ENCODE assay signal across 1 cellular context in genomic region chr12:94099191-94099983, GRCh38.
TF ChIP-seq lines count a peak whose summit lies in the region.

No MANE protein-coding gene starts in this region.

TF ChIP-seq in K562, 482 proteins besides CTCF, POLR2A, EP300 and RAD21 (continues in another document):
- no peak for TF ChIP-seq ZNF644 (tag; IDR thresholded peaks at IDR 0.05; ENCODE audit: low read depth)
- no peak for TF ChIP-seq SMAD4 (CRISPR knock-in tag; conservative IDR thresholded peaks at IDR 0.05)
- TF ChIP-seq, protein P1, sequence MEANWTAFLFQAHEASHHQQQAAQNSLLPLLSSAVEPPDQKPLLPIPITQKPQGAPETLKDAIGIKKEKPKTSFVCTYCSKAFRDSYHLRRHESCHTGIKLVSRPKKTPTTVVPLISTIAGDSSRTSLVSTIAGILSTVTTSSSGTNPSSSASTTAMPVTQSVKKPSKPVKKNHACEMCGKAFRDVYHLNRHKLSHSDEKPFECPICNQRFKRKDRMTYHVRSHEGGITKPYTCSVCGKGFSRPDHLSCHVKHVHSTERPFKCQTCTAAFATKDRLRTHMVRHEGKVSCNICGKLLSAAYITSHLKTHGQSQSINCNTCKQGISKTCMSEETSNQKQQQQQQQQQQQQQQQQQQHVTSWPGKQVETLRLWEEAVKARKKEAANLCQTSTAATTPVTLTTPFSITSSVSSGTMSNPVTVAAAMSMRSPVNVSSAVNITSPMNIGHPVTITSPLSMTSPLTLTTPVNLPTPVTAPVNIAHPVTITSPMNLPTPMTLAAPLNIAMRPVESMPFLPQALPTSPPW (CRISPR knock-in tag; IDR thresholded peaks at IDR 0.05), result peak; percentile 46; the same call in 1 of the 2 replicates
- 0 out of 4 replicates have a peak, but pooled peaks of 1 of the 2 experiments have one; percentile 50 for TF ChIP-seq TEAD1 (CRISPR knock-in tag; IDR thresholded peaks at IDR 0.05)
- 0 out of 2 replicates have a peak, but pooled peaks have one; percentile 10 for TF ChIP-seq MBD2 (IDR thresholded peaks at IDR 0.05; ENCODE audit: borderline replicate concordance, low read depth)
- no peak for TF ChIP-seq NR2C2 (CRISPR knock-in tag; IDR thresholded peaks at IDR 0.05)
- TF ChIP-seq NR2C2 (tag; IDR thresholded peaks at IDR 0.05), result no peak; the same call in 1 of the 2 replicates
- TF ChIP-seq RCOR1 (IDR thresholded peaks at IDR 0.05; ENCODE audit: borderline replicate concordance in 1 of 2, low read depth in 2 of 2, low read length in 2 of 2), result peak in 1 of 2 experiments; percentile 61; a peak in 1 of 4 replicates
- peak; percentile 13; the same call in 1 of the 2 replicates for TF ChIP-seq NFIC (IDR thresholded peaks at IDR 0.05)
- no peak for TF ChIP-seq ZFPM2 (CRISPR knock-in tag; IDR thresholded peaks at IDR 0.05)
- TF ChIP-seq CHCHD3 (CRISPR knock-in tag; IDR thresholded peaks at IDR 0.05), result no peak
- TF ChIP-seq KLF6 (CRISPR knock-in tag; IDR thresholded peaks at IDR 0.05; ENCODE audit: borderline replicate concordance), result no peak
- no peak for TF ChIP-seq SETDB1 (IDR thresholded peaks at IDR 0.05; ENCODE audit: low read length)
- no peak for TF ChIP-seq SUPT5H (IDR thresholded peaks at IDR 0.05)
- TF ChIP-seq PPARD (CRISPR knock-in tag; IDR thresholded peaks at IDR 0.05), result no peak
- no peak for TF ChIP-seq ERF (CRISPR knock-in tag; IDR thresholded peaks at IDR 0.05)
- TF ChIP-seq, protein P2, sequence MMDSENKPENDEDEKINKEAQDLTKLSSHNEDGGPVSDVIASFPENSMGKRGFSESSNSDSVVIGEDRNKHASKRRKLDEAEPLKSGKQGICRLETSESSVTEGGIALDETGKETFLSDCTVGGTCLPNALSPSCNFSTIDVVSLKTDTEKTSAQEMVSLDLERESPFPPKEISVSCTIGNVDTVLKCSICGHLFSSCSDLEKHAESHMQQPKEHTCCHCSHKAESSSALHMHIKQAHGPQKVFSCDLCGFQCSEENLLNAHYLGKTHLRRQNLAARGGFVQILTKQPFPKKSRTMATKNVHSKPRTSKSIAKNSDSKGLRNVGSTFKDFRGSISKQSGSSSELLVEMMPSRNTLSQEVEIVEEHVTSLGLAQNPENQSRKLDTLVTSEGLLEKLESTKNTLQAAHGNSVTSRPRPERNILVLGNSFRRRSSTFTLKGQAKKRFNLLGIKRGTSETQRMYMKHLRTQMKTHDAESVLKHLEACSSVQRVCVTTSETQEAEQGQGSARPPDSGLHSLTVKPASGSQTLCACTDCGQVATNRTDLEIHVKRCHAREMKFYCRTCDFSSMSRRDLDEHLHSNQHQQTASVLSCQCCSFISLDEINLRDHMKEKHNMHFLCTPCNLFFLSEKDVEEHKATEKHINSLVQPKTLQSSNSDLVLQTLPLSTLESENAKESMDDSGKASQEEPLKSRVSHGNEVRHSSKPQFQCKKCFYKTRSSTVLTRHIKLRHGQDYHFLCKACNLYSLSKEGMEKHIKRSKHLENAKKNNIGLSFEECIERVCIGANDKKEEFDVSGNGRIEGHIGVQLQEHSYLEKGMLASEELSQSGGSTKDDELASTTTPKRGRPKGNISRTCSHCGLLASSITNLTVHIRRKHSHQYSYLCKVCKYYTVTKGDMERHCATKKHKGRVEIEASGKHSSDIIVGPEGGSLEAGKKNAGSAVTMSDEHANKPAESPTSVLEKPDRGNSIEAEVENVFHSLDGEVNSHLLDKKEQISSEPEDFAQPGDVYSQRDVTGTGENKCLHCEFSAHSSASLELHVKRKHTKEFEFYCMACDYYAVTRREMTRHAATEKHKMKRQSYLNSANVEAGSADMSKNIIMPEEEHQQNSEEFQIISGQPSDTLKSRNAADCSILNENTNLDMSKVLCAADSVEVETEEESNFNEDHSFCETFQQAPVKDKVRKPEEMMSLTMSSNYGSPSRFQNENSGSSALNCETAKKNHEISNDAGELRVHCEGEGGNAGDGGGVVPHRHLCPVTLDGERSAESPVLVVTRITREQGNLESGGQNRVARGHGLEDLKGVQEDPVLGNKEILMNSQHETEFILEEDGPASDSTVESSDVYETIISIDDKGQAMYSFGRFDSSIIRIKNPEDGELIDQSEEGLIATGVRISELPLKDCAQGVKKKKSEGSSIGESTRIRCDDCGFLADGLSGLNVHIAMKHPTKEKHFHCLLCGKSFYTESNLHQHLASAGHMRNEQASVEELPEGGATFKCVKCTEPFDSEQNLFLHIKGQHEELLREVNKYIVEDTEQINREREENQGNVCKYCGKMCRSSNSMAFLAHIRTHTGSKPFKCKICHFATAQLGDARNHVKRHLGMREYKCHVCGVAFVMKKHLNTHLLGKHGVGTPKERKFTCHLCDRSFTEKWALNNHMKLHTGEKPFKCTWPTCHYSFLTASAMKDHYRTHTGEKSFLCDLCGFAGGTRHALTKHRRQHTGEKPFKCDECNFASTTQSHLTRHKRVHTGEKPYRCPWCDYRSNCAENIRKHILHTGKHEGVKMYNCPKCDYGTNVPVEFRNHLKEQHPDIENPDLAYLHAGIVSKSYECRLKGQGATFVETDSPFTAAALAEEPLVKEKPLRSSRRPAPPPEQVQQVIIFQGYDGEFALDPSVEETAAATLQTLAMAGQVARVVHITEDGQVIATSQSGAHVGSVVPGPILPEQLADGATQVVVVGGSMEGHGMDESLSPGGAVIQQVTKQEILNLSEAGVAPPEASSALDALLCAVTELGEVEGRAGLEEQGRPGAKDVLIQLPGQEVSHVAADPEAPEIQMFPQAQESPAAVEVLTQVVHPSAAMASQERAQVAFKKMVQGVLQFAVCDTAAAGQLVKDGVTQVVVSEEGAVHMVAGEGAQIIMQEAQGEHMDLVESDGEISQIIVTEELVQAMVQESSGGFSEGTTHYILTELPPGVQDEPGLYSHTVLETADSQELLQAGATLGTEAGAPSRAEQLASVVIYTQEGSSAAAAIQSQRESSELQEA (IDR thresholded peaks at IDR 0.05; ENCODE audit: low read depth), result no peak
- TF ChIP-seq CHD1 (IDR thresholded peaks at IDR 0.05; ENCODE audit: low read length), result no peak
- TF ChIP-seq CBX3 (IDR thresholded peaks at IDR 0.05; ENCODE audit: borderline replicate concordance in 1 of 2, low read length in 2 of 2), result no peak
- TF ChIP-seq XRCC3 (IDR thresholded peaks at IDR 0.05), result no peak
- TF ChIP-seq RFX5 (IDR thresholded peaks at IDR 0.05; ENCODE audit: low read depth, low read length), result no peak
- no peak for TF ChIP-seq ZNF41 (CRISPR knock-in tag; conservative IDR thresholded peaks at IDR 0.05)
- TF ChIP-seq ELF4 (CRISPR knock-in tag; IDR thresholded peaks at IDR 0.05), result no peak
- TF ChIP-seq CREM (IDR thresholded peaks at IDR 0.05; ENCODE audit: low read depth), result 0 out of 2 replicates have a peak, but pooled peaks have one; percentile 20
- TF ChIP-seq ZNF3 (CRISPR knock-in tag; IDR thresholded peaks at IDR 0.05), result no peak
- no peak for TF ChIP-seq ZBTB17 (CRISPR knock-in tag; IDR thresholded peaks at IDR 0.05)
- TF ChIP-seq, protein P3, sequence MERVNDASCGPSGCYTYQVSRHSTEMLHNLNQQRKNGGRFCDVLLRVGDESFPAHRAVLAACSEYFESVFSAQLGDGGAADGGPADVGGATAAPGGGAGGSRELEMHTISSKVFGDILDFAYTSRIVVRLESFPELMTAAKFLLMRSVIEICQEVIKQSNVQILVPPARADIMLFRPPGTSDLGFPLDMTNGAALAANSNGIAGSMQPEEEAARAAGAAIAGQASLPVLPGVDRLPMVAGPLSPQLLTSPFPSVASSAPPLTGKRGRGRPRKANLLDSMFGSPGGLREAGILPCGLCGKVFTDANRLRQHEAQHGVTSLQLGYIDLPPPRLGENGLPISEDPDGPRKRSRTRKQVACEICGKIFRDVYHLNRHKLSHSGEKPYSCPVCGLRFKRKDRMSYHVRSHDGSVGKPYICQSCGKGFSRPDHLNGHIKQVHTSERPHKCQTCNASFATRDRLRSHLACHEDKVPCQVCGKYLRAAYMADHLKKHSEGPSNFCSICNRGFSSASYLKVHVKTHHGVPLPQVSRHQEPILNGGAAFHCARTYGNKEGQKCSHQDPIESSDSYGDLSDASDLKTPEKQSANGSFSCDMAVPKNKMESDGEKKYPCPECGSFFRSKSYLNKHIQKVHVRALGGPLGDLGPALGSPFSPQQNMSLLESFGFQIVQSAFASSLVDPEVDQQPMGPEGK (CRISPR knock-in tag; IDR thresholded peaks at IDR 0.05; ENCODE audit: borderline replicate concordance), result no peak
- no peak for TF ChIP-seq KLF10 (CRISPR knock-in tag; IDR thresholded peaks at IDR 0.05)
- TF ChIP-seq MECOM (CRISPR knock-in tag; IDR thresholded peaks at IDR 0.05), result no peak
- no peak for TF ChIP-seq HEY1 (CRISPR knock-in tag; IDR thresholded peaks at IDR 0.05; ENCODE audit: borderline replicate concordance)
- peak; percentile 12; the same call in 1 of the 2 replicates for TF ChIP-seq HDAC2 (IDR thresholded peaks at IDR 0.05)
- TF ChIP-seq, protein P4, sequence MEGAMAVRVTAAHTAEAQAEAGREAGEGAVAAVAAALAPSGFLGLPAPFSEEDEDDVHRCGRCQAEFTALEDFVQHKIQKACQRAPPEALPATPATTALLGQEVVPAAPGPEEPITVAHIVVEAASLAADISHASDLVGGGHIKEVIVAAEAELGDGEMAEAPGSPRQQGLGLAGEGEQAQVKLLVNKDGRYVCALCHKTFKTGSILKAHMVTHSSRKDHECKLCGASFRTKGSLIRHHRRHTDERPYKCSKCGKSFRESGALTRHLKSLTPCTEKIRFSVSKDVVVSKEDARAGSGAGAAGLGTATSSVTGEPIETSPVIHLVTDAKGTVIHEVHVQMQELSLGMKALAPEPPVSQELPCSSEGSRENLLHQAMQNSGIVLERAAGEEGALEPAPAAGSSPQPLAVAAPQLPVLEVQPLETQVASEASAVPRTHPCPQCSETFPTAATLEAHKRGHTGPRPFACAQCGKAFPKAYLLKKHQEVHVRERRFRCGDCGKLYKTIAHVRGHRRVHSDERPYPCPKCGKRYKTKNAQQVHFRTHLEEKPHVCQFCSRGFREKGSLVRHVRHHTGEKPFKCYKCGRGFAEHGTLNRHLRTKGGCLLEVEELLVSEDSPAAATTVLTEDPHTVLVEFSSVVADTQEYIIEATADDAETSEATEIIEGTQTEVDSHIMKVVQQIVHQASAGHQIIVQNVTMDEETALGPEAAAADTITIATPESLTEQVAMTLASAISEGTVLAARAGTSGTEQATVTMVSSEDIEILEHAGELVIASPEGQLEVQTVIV (CRISPR knock-in tag; IDR thresholded peaks at IDR 0.05; ENCODE audit: borderline replicate concordance), result no peak
- no peak for TF ChIP-seq SAFB2 (IDR thresholded peaks at IDR 0.05; ENCODE audit: borderline replicate concordance, low read depth, low read length, severe bottlenecking)
- TF ChIP-seq CTBP1 (IDR thresholded peaks at IDR 0.05; ENCODE audit: borderline replicate concordance), result no peak; the same call in 1 of the 2 replicates
- TF ChIP-seq TEAD4 (IDR thresholded peaks at IDR 0.05; ENCODE audit: low read length), result peak; percentile 47; the same call in 1 of the 2 replicates
- 0 out of 2 replicates have a peak, but pooled peaks have one; percentile 13 for TF ChIP-seq TEAD4 (CRISPR knock-in tag; IDR thresholded peaks at IDR 0.05; ENCODE audit: borderline replicate concordance)
- no peak for TF ChIP-seq U2AF1 (optimal IDR thresholded peaks at IDR 0.05; ENCODE audit: low read depth, low read length)
- TF ChIP-seq BDP1 (IDR thresholded peaks at IDR 0.05; ENCODE audit: insufficient read depth, insufficient read length), result no peak
- no peak for TF ChIP-seq POLR3A (IDR thresholded peaks at IDR 0.05; ENCODE audit: borderline replicate concordance, extremely low read depth, insufficient read depth, insufficient read length)
- TF ChIP-seq NR0B1 (IDR thresholded peaks at IDR 0.05; ENCODE audit: partially characterized antibody), result no peak
- peak; percentile 81 for TF ChIP-seq L3MBTL2 (IDR thresholded peaks at IDR 0.05)
- TF ChIP-seq ZNF696 (CRISPR knock-in tag; conservative IDR thresholded peaks at IDR 0.05), result no peak
- no peak for TF ChIP-seq TEAD2 (tag; IDR thresholded peaks at IDR 0.05)
- no peak for TF ChIP-seq ZMIZ1 (IDR thresholded peaks at IDR 0.05; ENCODE audit: low read depth in 2 of 2, low read length in 2 of 2)
- TF ChIP-seq USF1 (CRISPR knock-in tag; IDR thresholded peaks at IDR 0.05), result 0 out of 2 replicates have a peak, but pooled peaks have one; percentile 18
- no peak for TF ChIP-seq RBM34 (IDR thresholded peaks at IDR 0.05; ENCODE audit: borderline replicate concordance, insufficient read depth, low read length)
- no peak for TF ChIP-seq IFI16 (CRISPR knock-in tag; IDR thresholded peaks at IDR 0.05)
- no peak for TF ChIP-seq DIDO1 (tag; IDR thresholded peaks at IDR 0.05; ENCODE audit: low read depth)
- TF ChIP-seq SNAPC5 (CRISPR knock-in tag; IDR thresholded peaks at IDR 0.05), result no peak
